8 cellular contexts compared by ENCODE assay signal in genomic region chr16:23452572-23453337, GRCh38. TPM values are rescaled to one million over a fixed set of nuclear protein-coding genes. Genes with fewer than 3 reads are reported as not detected.
DNase-seq lines count a peak whose midpoint lies in the region; ATAC-seq and TF ChIP-seq lines count a peak whose summit lies in the region.

Gene COG7, minus strand, starts transcription at chr16:23453189. Its CDS starts 195 bp downstream, at chr16:23452994.

- H3K9me3 ChIP-seq in HUES64 (ENCODE audit: insufficient read depth, low read depth, low read length) = no peaks in the 10 kb centered on the region
- H3K9me3 ChIP-seq in mucosa of descending colon = no peaks in the 10 kb centered on the region

- peak; percentile 83 for ATAC-seq in GM21381 (IDR thresholded peaks at IDR 0.05; ENCODE audit: unreplicated experiment)
- ATAC-seq in mucosa of descending colon = peak; percentile 92

- peak within 1 kb of the TSS; percentile 70 for H3K9ac ChIP-seq in HUES64 (ENCODE audit: low read depth, low read length)

- WGBS in HUES64 = under 1% methylated on average over 57 of the region's 57 CpGs

- H3K27me3 ChIP-seq in HUES64 (ENCODE audit: insufficient read depth, low read length) = no peaks in the 10 kb centered on the region

- H3K4me3 ChIP-seq in HUES64 (ENCODE audit: low read length) = peak within 1 kb of the TSS; percentile 77
- H3K4me3 ChIP-seq in mucosa of descending colon = peak within 1 kb of the TSS; percentile 76

- DNase-seq in COR-L47 (lab: John Stamatoyannopoulos, UW) (peak; percentile 66), epithelial cell of prostate (ENCODE audit: low read depth, low spot score) (peak; percentile 41), mucosa of descending colon (peak; percentile 89 to 92 (median 90))
- peak; percentile 83 for DNase-seq in activated T-cell treated with anti-CD3 and anti-CD28 coated beads, Interleukin-2, amount 50 U/mL, for 1 hour
- peak; percentile 79 to 83 for DNase-seq in stimulated activated CD8-positive, alpha-beta memory T cell treated with anti-CD3 and anti-CD28 coated beads, Interleukin-2, amount 100 ng/mL, for 48 hours (ENCODE audit: low read depth in 2 of 2)

- no peak for TF ChIP-seq CTCF in mucosa of descending colon (IDR thresholded peaks at IDR 0.05)

- intact Hi-C loops in mucosa of descending colon (cut with DNase I, micrococcal nuclease) = no loop called here

- H3K4me1 ChIP-seq in HUES64 (ENCODE audit: insufficient read depth, low read length) (peaks cover 7% of the 10 kb centered on the region), mucosa of descending colon (ENCODE audit: low read depth) (peaks cover 33% of the 10 kb centered on the region)

- H3K27ac ChIP-seq in HUES64 (ENCODE audit: low read depth, low read length) = peak within 1 kb of the TSS; percentile 92
- H3K27ac ChIP-seq in epithelial cell of prostate = peak within 1 kb of the TSS; percentile 51

- H3K36me3 ChIP-seq in HUES64 (ENCODE audit: insufficient read depth, low read length) (peaks cover 6% of the 10 kb centered on the region; the same call in 1 of the 2 replicates), mucosa of descending colon (ENCODE audit: low read depth) (no peaks in the 10 kb centered on the region)

TF ChIP-seq in PFSK-1, 5 proteins besides CTCF, POLR2A, EP300 and RAD21:
- TF ChIP-seq POLR2AphosphoS5 (IDR thresholded peaks at IDR 0.05; ENCODE audit: low read depth, low read length) = 0 out of 2 replicates have a peak, but pooled peaks have one; percentile 34
- peak; percentile 99 for TF ChIP-seq SIN3A (IDR thresholded peaks at IDR 0.05; ENCODE audit: borderline replicate concordance, insufficient read depth, low read length)
- TF ChIP-seq REST (IDR thresholded peaks at IDR 0.05; ENCODE audit: insufficient read depth in 1 of 2, low read depth in 2 of 2, low read length in 2 of 2) = peak; percentile 16 to 33; a peak in 1 of 4 replicates
- TF ChIP-seq FOXP2 (optimal IDR thresholded peaks at IDR 0.05; ENCODE audit: borderline replicate concordance, extremely low read depth, extremely low read length, insufficient read depth) = peak; percentile 16
- TF ChIP-seq TAF1 (IDR thresholded peaks at IDR 0.05; ENCODE audit: borderline replicate concordance, insufficient read depth, low read length) = peak; percentile 47; the same call in 1 of the 2 replicates

RNA-seq across cellular contexts. Expression of gene COG7, which starts in this region (rescaled TPM):
- polyA plus RNA-seq in HUES64 (2013, experiment 1 of 2) = 8.0 TPM
- 10.0 TPM for polyA plus RNA-seq in HUES64 (2013, experiment 2 of 2)
- 15.1 TPM for polyA plus RNA-seq in PFSK-1 (2012; ENCODE audit: insufficient read length, low read depth)
- total RNA-seq in mucosa of descending colon = 10 to 100 TPM; 25.4 to 40.5 (median 32.6) TPM

Comparison
In these comparisons a context has a peak if more than half of its experiments do, and no peak if none do; other contexts are left out.
1. Peak in every context shown above with its lines: DNase-seq, ATAC-seq, H3K4me3 ChIP-seq and H3K27ac ChIP-seq.